Comparison of ENCODE assay signal across 8 cellular contexts in the genomic region with DNA sequence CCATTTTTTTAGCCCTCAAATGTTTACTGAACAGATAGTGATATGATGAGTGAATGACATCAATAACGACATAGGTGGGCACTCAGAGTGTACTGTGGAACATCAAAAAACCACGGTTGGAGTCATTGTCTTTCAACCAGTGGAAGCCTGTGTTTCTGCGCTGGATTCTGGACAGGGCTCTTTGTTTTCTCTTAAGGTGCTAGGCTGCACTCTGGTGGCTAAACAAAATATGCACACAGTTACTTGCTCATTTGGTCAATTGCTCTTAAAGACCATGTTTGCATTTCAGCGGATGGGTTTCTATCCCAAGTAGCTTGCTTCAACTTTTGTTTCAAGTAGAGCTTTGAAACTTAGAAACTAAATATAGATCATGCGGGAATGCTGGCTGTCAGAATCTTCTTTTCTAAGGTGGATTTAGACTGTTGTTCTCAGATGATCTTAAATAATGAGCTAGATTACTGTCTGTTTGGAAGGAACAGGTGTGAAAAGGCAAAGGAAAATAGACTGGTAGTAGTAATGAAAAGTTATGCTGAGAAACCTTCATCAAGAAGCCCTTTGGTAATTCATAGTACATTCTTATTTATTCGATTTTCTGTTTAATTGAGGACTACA. TPM values are rescaled to one million over a fixed set of nuclear protein-coding genes. Genes with fewer than 3 reads are reported as not detected.
DNase-seq lines count a peak whose midpoint lies in the region; ATAC-seq and TF ChIP-seq lines count a peak whose summit lies in the region.

No MANE protein-coding gene starts in this region.

- H3K9me3 ChIP-seq in CD8-positive, alpha-beta memory T cell (ENCODE audit: low read length): no peaks in the 10 kb centered on the region
- no peaks in the 10 kb centered on the region for H3K9me3 ChIP-seq in lower lobe of right lung

- no peaks in the 10 kb centered on the region for H3K27me3 Mint-ChIP-seq in CD8-positive, alpha-beta memory T cell

- no peaks in the 10 kb centered on the region for H3K4me1 ChIP-seq in CD8-positive, alpha-beta memory T cell (ENCODE audit: insufficient read depth, low read length)
- no peaks in the 10 kb centered on the region for H3K4me1 ChIP-seq in lower lobe of right lung

- H3K27me3 ChIP-seq in CD8-positive, alpha-beta memory T cell (ENCODE audit: insufficient read depth, low read length, poor library complexity, severe bottlenecking): no peaks in the 10 kb centered on the region
- no peaks in the 10 kb centered on the region for H3K27me3 ChIP-seq in lower lobe of right lung (ENCODE audit: low read depth)

- H3K36me3 ChIP-seq in CD8-positive, alpha-beta memory T cell (ENCODE audit: insufficient read depth, low read length): no peaks in the 10 kb centered on the region
- H3K36me3 ChIP-seq in lower lobe of right lung: no peaks in the 10 kb centered on the region

- intact Hi-C loops in lower lobe of right lung (cut with DNase I): no loop called here

- H3K27ac Mint-ChIP-seq in CD8-positive, alpha-beta memory T cell: no peak overlapping the region

- no peaks in the 10 kb centered on the region for H3K4me1 Mint-ChIP-seq in CD8-positive, alpha-beta memory T cell

- CTCF ChIA-PET in CD8-positive, alpha-beta memory T cell (lab: Charles Lee): interaction anchor here (0.8 to 1.6 kb wide), 3 partner anchors 11 to 1002 kb away, joined by 3 to 4 read pairs (median 3); no protein-coding TSS in a partner anchor

- H3K4me3 Mint-ChIP-seq in CD8-positive, alpha-beta memory T cell: no peak overlapping the region

- TF ChIP-seq CTCF in lower lobe of right lung (IDR thresholded peaks at IDR 0.05): peak; percentile 73

- H3K36me3 Mint-ChIP-seq in CD8-positive, alpha-beta memory T cell: peaks cover 2 to 28% (median 5%) of the 10 kb centered on the region in 3 donors

- DNase-seq in CD8-positive, alpha-beta memory T cell: peak in 3 of 5 donors; percentile 18 to 51 (median 40)
- DNase-seq in NCI-H2171 (lab: John Stamatoyannopoulos, UW): peak; percentile 67
- peak; percentile 15 for DNase-seq in UCSD-AML1 (lab: John Stamatoyannopoulos, UW; ENCODE audit: unreplicated experiment)
- DNase-seq in dermis blood vessel endothelial cell: peak; percentile 89
- no peak for DNase-seq in lower lobe of right lung
- DNase-seq in stimulated activated naive CD4-positive, alpha-beta T cell treated with Interleukin-2 at 50 U/mL for 16 hours (lab: John Stamatoyannopoulos, UW): peak; percentile 33

- no peak overlapping the region for H3K27ac ChIP-seq in CD8-positive, alpha-beta memory T cell (ENCODE audit: low read depth, low read length)
- no peak overlapping the region for H3K27ac ChIP-seq in lower lobe of right lung

- POLR2A ChIA-PET in CD8-positive, alpha-beta memory T cell (lab: Charles Lee): no interaction called here

- H3K9me3 Mint-ChIP-seq in CD8-positive, alpha-beta memory T cell: no peaks in the 10 kb centered on the region

- H3K4me3 ChIP-seq in CD8-positive, alpha-beta memory T cell (ENCODE audit: low read length): no peak overlapping the region
- H3K4me3 ChIP-seq in lower lobe of right lung: no peak overlapping the region

- ATAC-seq in GM19023 (IDR thresholded peaks at IDR 0.05; ENCODE audit: unreplicated experiment) (peak; percentile 87), HG03135 (IDR thresholded peaks at IDR 0.05; ENCODE audit: unreplicated experiment) (peak; percentile 83), lower lobe of right lung (peak; percentile 85 to 90)

RNA-seq across cellular contexts. Expression of a gene that starts 48.5 kb away (rescaled TPM):
- not detected for total RNA-seq in CD8-positive, alpha-beta memory T cell
- polyA plus RNA-seq in CD8-positive, alpha-beta memory T cell: not detected
- not detected in 2 replicates for total RNA-seq in dermis blood vessel endothelial cell
- 2.0 TPM for total RNA-seq in lower lobe of right lung
